23 cellular contexts compared by ENCODE assay signal in the genomic region with DNA sequence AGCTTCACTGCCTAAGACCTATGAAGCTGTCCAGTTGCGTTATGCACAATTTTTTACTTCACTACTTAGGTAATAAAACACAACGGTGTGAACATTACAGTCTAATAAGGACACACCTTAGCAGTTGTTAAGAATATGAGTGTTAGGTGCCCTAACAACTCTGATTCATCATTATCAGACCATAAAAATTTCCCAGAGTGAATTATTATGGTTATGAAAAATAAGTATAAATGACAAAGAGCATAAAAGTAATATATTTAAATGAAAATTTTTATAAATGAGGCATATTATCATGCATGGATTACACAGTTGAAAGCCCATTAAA.
A peak's percentile ranks its signal among the peaks of the same experiment; 100 is the strongest.
DNase-seq lines count a peak whose midpoint lies in the region; ATAC-seq, FAIRE-seq and TF ChIP-seq lines count a peak whose summit lies in the region.
"Had no signal": no experiment of that assay in that cellular context is flagged by ENCODE, and none has a peak within 500 bp of the region (broad histone marks: within the 10 kb centered on the region; RNA-seq: fewer than 3 reads in every experiment).

No MANE protein-coding gene starts in this region.

- H3K27ac ChIP-seq in astrocyte (ENCODE audit: low read depth, low read length) (peak overlapping the region; percentile 74), keratinocyte (ENCODE audit: control insufficient read depth, insufficient read depth, low read length) (peak overlapping the region; percentile 75), transverse colon (no peak overlapping the region)
- H3K27ac ChIP-seq: cardiac muscle cell, esophagus muscularis mucosa, right lobe of liver had no signal

- H3K79me2 ChIP-seq in astrocyte (ENCODE audit: insufficient read depth, low read length) (no peaks in the 10 kb centered on the region), keratinocyte (ENCODE audit: control insufficient read depth, insufficient read depth, low read length) (no peaks in the 10 kb centered on the region)

- H3K9ac ChIP-seq in astrocyte (ENCODE audit: low read length) (peak overlapping the region; percentile 38), keratinocyte (ENCODE audit: control insufficient read depth, extremely low read depth, insufficient read depth, low read length) (no peak overlapping the region)

- peak overlapping the region; percentile 73 for H3K4me3 Mint-ChIP-seq in activated naive CD8-positive, alpha-beta T cell treated with anti-CD3 and anti-CD28 coated beads, Interleukin-2, amount 10 ng/mL, durations not matched to agents 7 days and 5 days
- H3K4me3 Mint-ChIP-seq in activated naive CD8-positive, alpha-beta T cell treated with anti-CD3 and anti-CD28 coated beads, Interleukin-2, amount 50 U/mL, for 24 hours = no peak overlapping the region
- H3K4me3 Mint-ChIP-seq in astrocyte (ENCODE audit: unreplicated experiment) = no peak overlapping the region
- H3K4me3 Mint-ChIP-seq: activated CD8-positive, alpha-beta T cell treated with anti-CD3 and anti-CD28 coated beads for 36 hours; type B pancreatic cell; WTC11 had no signal

- H3K4me1 ChIP-seq in astrocyte (ENCODE audit: insufficient read depth, low read length) (peaks cover 25% of the 10 kb centered on the region), keratinocyte (ENCODE audit: control insufficient read depth, extremely low read depth, insufficient read depth, low read length) (peaks cover 7% of the 10 kb centered on the region), transverse colon (peaks cover 0 to 3% (median 0%) of the 10 kb centered on the region in 4 donors), BE2C (no peaks in the 10 kb centered on the region)
- H3K4me1 ChIP-seq: right lobe of liver had no signal

- no peak overlapping the region for H3K27ac Mint-ChIP-seq in activated naive CD8-positive, alpha-beta T cell treated with anti-CD3 and anti-CD28 coated beads, Interleukin-2, amount 10 ng/mL, durations not matched to agents 7 days and 5 days
- no peak overlapping the region for H3K27ac Mint-ChIP-seq in activated naive CD8-positive, alpha-beta T cell treated with anti-CD3 and anti-CD28 coated beads, Interleukin-2, amount 50 U/mL, for 24 hours
- H3K27ac Mint-ChIP-seq in astrocyte (ENCODE audit: unreplicated experiment) = peak overlapping the region; percentile 75
- H3K27ac Mint-ChIP-seq: activated CD8-positive, alpha-beta T cell treated with anti-CD3 and anti-CD28 coated beads for 36 hours; type B pancreatic cell; WTC11 had no signal

- no peaks in the 10 kb centered on the region for H3K9me1 ChIP-seq in keratinocyte (ENCODE audit: control insufficient read depth, extremely low read depth, insufficient read depth, low read length)

- TF ChIP-seq CTCF in astrocyte (IDR thresholded peaks at IDR 0.05; ENCODE audit: insufficient read depth, low read depth, low read length) (no peak), keratinocyte (optimal IDR thresholded peaks at IDR 0.05 in 1 of 3, IDR thresholded peaks at IDR 0.05 in 1 of 3, conservative IDR thresholded peaks at IDR 0.05 in 1 of 3; ENCODE audit: extremely low read depth in 1 of 3, insufficient read depth in 2 of 3, low read length in 3 of 3) (no peak), transverse colon (IDR thresholded peaks at IDR 0.05) (no peak), BE2C (IDR thresholded peaks at IDR 0.05; ENCODE audit: low read depth, low read length) (no peak)

- H3K9me3 ChIP-seq in astrocyte (ENCODE audit: insufficient read depth, low read depth, low read length) = no peaks in the 10 kb centered on the region
- no peaks in the 10 kb centered on the region for H3K9me3 ChIP-seq in keratinocyte (ENCODE audit: control insufficient read depth, low read depth, low read length)
- no peaks in the 10 kb centered on the region for H3K9me3 ChIP-seq in transverse colon
- H3K9me3 ChIP-seq in BE2C = no peaks in the 10 kb centered on the region
- H3K9me3 ChIP-seq: esophagus muscularis mucosa, right lobe of liver had no signal

- H3K27me3 ChIP-seq in astrocyte (ENCODE audit: insufficient read depth, low read length) = no peaks in the 10 kb centered on the region
- no peaks in the 10 kb centered on the region for H3K27me3 ChIP-seq in keratinocyte (ENCODE audit: control insufficient read depth, extremely low read depth, insufficient read depth, low read length)
- H3K27me3 ChIP-seq in transverse colon = no peaks in the 10 kb centered on the region
- H3K27me3 ChIP-seq in BE2C = no peaks in the 10 kb centered on the region
- H3K27me3 ChIP-seq: cardiac muscle cell, esophagus muscularis mucosa, right lobe of liver had no signal

- no peak for TF ChIP-seq POLR2A in transverse colon (IDR thresholded peaks at IDR 0.05)

- H3K4me3 ChIP-seq in astrocyte (ENCODE audit: insufficient read depth, low read depth, low read length) (no peak overlapping the region), keratinocyte (ENCODE audit: control insufficient read depth in 2 of 3, extremely low read depth in 1 of 3, insufficient read depth in 2 of 3, low read depth in 1 of 3, low read length in 3 of 3) (peak overlapping the region in 1 of 3 experiments; percentile 44), transverse colon (no peak overlapping the region), BE2C (ENCODE audit: low read depth, low read length) (no peak overlapping the region)
- H3K4me3 ChIP-seq: cardiac muscle cell, esophagus muscularis mucosa, right lobe of liver had no signal

- WGBS in transverse colon (ENCODE audit: low coverage in 1 of 2), 2 donors = 39 to 48% methylated on average over 2 of the region's 2 CpGs

- DNase-seq in activated naive CD8-positive, alpha-beta T cell treated with anti-CD3 and anti-CD28 coated beads, Interleukin-2, amount 10 ng/mL, durations not matched to agents 7 days and 5 days = no peak
- DNase-seq in activated naive CD8-positive, alpha-beta T cell treated with anti-CD3 and anti-CD28 coated beads, Interleukin-2, amount 50 U/mL, for 24 hours = no peak
- DNase-seq in astrocyte (ENCODE audit: low read depth) (no peak), keratinocyte (ENCODE audit: low read depth, low spot score) (no peak), occipital lobe (lab: John Stamatoyannopoulos, UW) (no peak), transverse colon (no peak), BE2C (no peak)
- no peak for DNase-seq in stimulated activated CD4-positive, alpha-beta T cell treated with anti-CD3 and anti-CD28 coated beads, Interleukin-4, amount 100 ng/mL, for 24 hours
- DNase-seq: activated CD8-positive, alpha-beta T cell treated with anti-CD3 and anti-CD28 coated beads for 36 hours; activated T-cell treated with anti-CD3 and anti-CD28 coated beads, Interleukin-2, amount 50 U/mL, for 48 hours; DMS53; glutamatergic neuron; NCI-H1105; NCI-H526; right lobe of liver; SHP77; stimulated activated naive CD8-positive, alpha-beta T cell treated with anti-CD3 and anti-CD28 coated beads, Interleukin-15, Interleukin-2, amounts not matched to agents 100 U/mL and 50 U/mL, for 24 hours had no signal

- no peak overlapping the region for H2AFZ ChIP-seq in astrocyte (ENCODE audit: low read depth, low read length)
- H2AFZ ChIP-seq in keratinocyte (ENCODE audit: control insufficient read depth, low read length) = peak overlapping the region; percentile 56

- no peak for TF ChIP-seq EP300 in transverse colon (IDR thresholded peaks at IDR 0.05; ENCODE audit: low read depth)

- no peak for ATAC-seq in activated naive CD8-positive, alpha-beta T cell treated with anti-CD3 and anti-CD28 coated beads, Interleukin-2, amount 10 ng/mL, durations not matched to agents 7 days and 5 days (ENCODE audit: low read depth)
- no peak for ATAC-seq in activated naive CD8-positive, alpha-beta T cell treated with anti-CD3 and anti-CD28 coated beads, Interleukin-2, amount 50 U/mL, for 24 hours
- ATAC-seq: right lobe of liver, WTC11 had no signal

- H3K4me2 ChIP-seq in astrocyte (ENCODE audit: low read length) (peak overlapping the region; percentile 68), keratinocyte (ENCODE audit: control insufficient read depth, extremely low read depth, insufficient read depth, low read depth, low read length) (peak overlapping the region; percentile 5)

- no peaks in the 10 kb centered on the region for H3K36me3 Mint-ChIP-seq in activated naive CD8-positive, alpha-beta T cell treated with anti-CD3 and anti-CD28 coated beads, Interleukin-2, amount 10 ng/mL, durations not matched to agents 7 days and 5 days
- no peaks in the 10 kb centered on the region for H3K36me3 Mint-ChIP-seq in activated naive CD8-positive, alpha-beta T cell treated with anti-CD3 and anti-CD28 coated beads, Interleukin-2, amount 50 U/mL, for 24 hours (ENCODE audit: low read depth)
- no peaks in the 10 kb centered on the region for H3K36me3 Mint-ChIP-seq in astrocyte (ENCODE audit: low read depth, unreplicated experiment)
- H3K36me3 Mint-ChIP-seq: type B pancreatic cell, WTC11 had no signal

- H3K36me3 ChIP-seq in astrocyte (ENCODE audit: insufficient read depth, low read length) = no peaks in the 10 kb centered on the region
- no peaks in the 10 kb centered on the region for H3K36me3 ChIP-seq in keratinocyte (ENCODE audit: control insufficient read depth in 2 of 2, extremely low read depth in 1 of 2, insufficient read depth in 2 of 2, low read length in 2 of 2)
- no peaks in the 10 kb centered on the region for H3K36me3 ChIP-seq in transverse colon
- no peaks in the 10 kb centered on the region for H3K36me3 ChIP-seq in BE2C
- H3K36me3 ChIP-seq: cardiac muscle cell, esophagus muscularis mucosa, right lobe of liver had no signal

- no peaks in the 10 kb centered on the region for H4K20me1 ChIP-seq in astrocyte (ENCODE audit: insufficient read depth, low read length)
- H4K20me1 ChIP-seq in keratinocyte (ENCODE audit: control insufficient read depth, extremely low read depth, insufficient read depth, low read length) = no peaks in the 10 kb centered on the region

- no peaks in the 10 kb centered on the region for H3K27me3 Mint-ChIP-seq in activated naive CD8-positive, alpha-beta T cell treated with anti-CD3 and anti-CD28 coated beads, Interleukin-2, amount 10 ng/mL, durations not matched to agents 7 days and 5 days
- H3K27me3 Mint-ChIP-seq in activated naive CD8-positive, alpha-beta T cell treated with anti-CD3 and anti-CD28 coated beads, Interleukin-2, amount 50 U/mL, for 24 hours = no peaks in the 10 kb centered on the region
- H3K27me3 Mint-ChIP-seq in astrocyte (ENCODE audit: low read depth, unreplicated experiment) = no peaks in the 10 kb centered on the region

- dilution Hi-C loops in keratinocyte (cut with MboI; ENCODE audit: extremely low pct_ligation_motif_present, low sequenced_read_pairs) = no loop called here

- intact Hi-C loops in transverse colon (cut with DNase I; ENCODE audit: low total_unique reads) = no loop called here

- POLR2A ChIA-PET in activated naive CD8-positive, alpha-beta T cell treated with anti-CD3 and anti-CD28 coated beads, Interleukin-2, amount 10 ng/mL, durations not matched to agents 7 days and 5 days (lab: Charles Lee) = no interaction called here

- in situ Hi-C loops in transverse colon (cut with MboI; ENCODE audit: low pct_ligation_motif_present in 1 of 4, low pct_unique_long_range_greater_than_20kb in 1 of 4, low sequenced_read_pairs in 3 of 4) = no loop called here

- FAIRE-seq in astrocyte (lab: Jason Lieb, UNC) (no peak), keratinocyte (lab: Jason Lieb, UNC) (no peak)
- FAIRE-seq: GM12892, HTR-8/SVneo had no signal

- H3K4me1 Mint-ChIP-seq in activated naive CD8-positive, alpha-beta T cell treated with anti-CD3 and anti-CD28 coated beads, Interleukin-2, amount 10 ng/mL, durations not matched to agents 7 days and 5 days = peaks cover 37% of the 10 kb centered on the region
- H3K4me1 Mint-ChIP-seq in activated naive CD8-positive, alpha-beta T cell treated with anti-CD3 and anti-CD28 coated beads, Interleukin-2, amount 50 U/mL, for 24 hours = peaks cover 52% of the 10 kb centered on the region
- H3K4me1 Mint-ChIP-seq in astrocyte (ENCODE audit: low read depth, unreplicated experiment) = peaks cover 20% of the 10 kb centered on the region

- H3K9me3 Mint-ChIP-seq in activated naive CD8-positive, alpha-beta T cell treated with anti-CD3 and anti-CD28 coated beads, Interleukin-2, amount 10 ng/mL, durations not matched to agents 7 days and 5 days = peaks cover 2% of the 10 kb centered on the region
- no peaks in the 10 kb centered on the region for H3K9me3 Mint-ChIP-seq in activated naive CD8-positive, alpha-beta T cell treated with anti-CD3 and anti-CD28 coated beads, Interleukin-2, amount 50 U/mL, for 24 hours
- no peaks in the 10 kb centered on the region for H3K9me3 Mint-ChIP-seq in astrocyte (ENCODE audit: unreplicated experiment)
- H3K9me3 Mint-ChIP-seq: activated CD8-positive, alpha-beta T cell treated with anti-CD3 and anti-CD28 coated beads for 36 hours; type B pancreatic cell had no signal

Comparison
In these comparisons a context has a peak if more than half of its experiments do, and no peak if none do; other contexts are left out.
1. H3K27ac ChIP-seq: peak in astrocyte (single experiment) and keratinocyte (single experiment); none in transverse colon (0 of 4).